ENCODE assay signal across 15 cellular contexts in genomic region chr7:91537260-91538152, GRCh38.
"Had no signal": no experiment of that assay in that cellular context is flagged by ENCODE, and none has a peak within 500 bp of the region (broad histone marks: within the 10 kb centered on the region; RNA-seq: fewer than 3 reads in every experiment).

No MANE protein-coding gene starts in this region.

- H3K4me1 Mint-ChIP-seq: naive thymus-derived CD4-positive, alpha-beta T cell had no signal

- H3K36me3 ChIP-seq: esophagus squamous epithelium, sigmoid colon, suprapubic skin, upper lobe of left lung had no signal

- H3K27me3 Mint-ChIP-seq: activated CD4-positive, alpha-beta memory T cell treated with anti-CD3 and anti-CD28 coated beads for 36 hours had no signal

- H3K9me3 ChIP-seq: esophagus squamous epithelium, psoas muscle, sigmoid colon, suprapubic skin, upper lobe of left lung had no signal

- H3K36me3 Mint-ChIP-seq: activated CD4-positive, alpha-beta memory T cell treated with anti-CD3 and anti-CD28 coated beads for 36 hours; naive thymus-derived CD4-positive, alpha-beta T cell had no signal

- H3K27me3 ChIP-seq: esophagus squamous epithelium, sigmoid colon, suprapubic skin, upper lobe of left lung had no signal

- H3K4me3 ChIP-seq: esophagus squamous epithelium, psoas muscle, sigmoid colon, suprapubic skin, upper lobe of left lung had no signal

- H3K27ac ChIP-seq: esophagus squamous epithelium, psoas muscle, sigmoid colon, suprapubic skin, upper lobe of left lung had no signal

- ATAC-seq: activated T-cell treated with anti-CD3 and anti-CD28 coated beads, Interleukin-2, amount 50 U/mL, for 4 hours; naive thymus-derived CD4-positive, alpha-beta T cell; psoas muscle; stimulated activated naive CD8-positive, alpha-beta T cell treated with anti-CD3 and anti-CD28 coated beads, Interleukin-15, Interleukin-2, amounts not matched to agents 100 U/mL and 50 U/mL, for 24 hours had no signal

- DNase-seq: activated CD4-positive, alpha-beta memory T cell treated with anti-CD3 and anti-CD28 coated beads for 36 hours; activated gamma-delta T cell; activated T-cell treated with anti-CD3 and anti-CD28 coated beads, Interleukin-2, amount 50 U/mL, for 4 hours; esophagus squamous epithelium; foreskin fibroblast; naive thymus-derived CD4-positive, alpha-beta T cell; nucleus accumbens; psoas muscle; sigmoid colon; stimulated activated CD4-positive, alpha-beta T cell treated with anti-CD3 and anti-CD28 coated beads, Interleukin-12 subunit alpha, Interleukin-12 subunit beta, amount 100 ng/mL, for 4 hours; stimulated activated CD4-positive, alpha-beta T cell treated with anti-CD3 and anti-CD28 coated beads, Interleukin-4, amount 100 ng/mL, for 1 hour; stimulated activated CD8-positive, alpha-beta memory T cell treated with anti-CD3 and anti-CD28 coated beads, Interleukin-4, amount 100 ng/mL, for 48 hours; stimulated activated naive CD8-positive, alpha-beta T cell treated with anti-CD3 and anti-CD28 coated beads, Interleukin-15, Interleukin-2, amounts not matched to agents 100 U/mL and 50 U/mL, for 24 hours; upper lobe of left lung had no signal

- H3K4me1 ChIP-seq: esophagus squamous epithelium, psoas muscle, sigmoid colon, suprapubic skin, upper lobe of left lung had no signal

- H3K27ac Mint-ChIP-seq: activated CD4-positive, alpha-beta memory T cell treated with anti-CD3 and anti-CD28 coated beads for 36 hours; naive thymus-derived CD4-positive, alpha-beta T cell had no signal

- H3K4me3 Mint-ChIP-seq: activated CD4-positive, alpha-beta memory T cell treated with anti-CD3 and anti-CD28 coated beads for 36 hours; activated T-cell treated with anti-CD3 and anti-CD28 coated beads, Interleukin-2, amount 50 U/mL, for 4 hours; naive thymus-derived CD4-positive, alpha-beta T cell had no signal
